Comparison of ENCODE assay signal across 2 cellular contexts in genomic region chr3:195212749-195213085, GRCh38.
TF ChIP-seq lines count a peak whose summit lies in the region.

No MANE protein-coding gene starts in this region.

TF ChIP-seq in IMR-90, 13 proteins besides CTCF, POLR2A, EP300 and RAD21:
- no peak for TF ChIP-seq RCOR1 (IDR thresholded peaks at IDR 0.05; ENCODE audit: insufficient replicate concordance, low read length)
- TF ChIP-seq MXI1 (IDR thresholded peaks at IDR 0.05; ENCODE audit: borderline replicate concordance, low read depth, low read length): no peak

TF ChIP-seq in SK-N-SH, 30 proteins besides CTCF, POLR2A, EP300 and RAD21 (continued from another document):
- TF ChIP-seq FOXJ3 (CRISPR knock-in tag; IDR thresholded peaks at IDR 0.05): no peak
- TF ChIP-seq MEF2A (IDR thresholded peaks at IDR 0.05; ENCODE audit: borderline replicate concordance, low read depth): no peak
- TF ChIP-seq JUND (IDR thresholded peaks at IDR 0.05): no peak
- no peak for TF ChIP-seq TCF12 (IDR thresholded peaks at IDR 0.05)
- no peak for TF ChIP-seq RCOR1 (IDR thresholded peaks at IDR 0.05; ENCODE audit: low read length)
- no peak for TF ChIP-seq GATA2 (CRISPR knock-in tag; IDR thresholded peaks at IDR 0.05)
- no peak for TF ChIP-seq CHD2 (IDR thresholded peaks at IDR 0.05; ENCODE audit: low read length, partially characterized antibody)
- no peak for TF ChIP-seq TEAD4 (IDR thresholded peaks at IDR 0.05; ENCODE audit: borderline replicate concordance, insufficient read depth)
- TF ChIP-seq ELF1 (IDR thresholded peaks at IDR 0.05): no peak
- TF ChIP-seq PBX3 (IDR thresholded peaks at IDR 0.05): no peak
- TF ChIP-seq USF2 (IDR thresholded peaks at IDR 0.05; ENCODE audit: borderline replicate concordance, low read depth, low read length): no peak
- no peak for TF ChIP-seq IRF3 (IDR thresholded peaks at IDR 0.05; ENCODE audit: low read depth, low read length)
- no peak for TF ChIP-seq USF1 (IDR thresholded peaks at IDR 0.05; ENCODE audit: borderline replicate concordance, low read depth)
- no peak for TF ChIP-seq RXRA (IDR thresholded peaks at IDR 0.05; ENCODE audit: borderline replicate concordance, low read depth)
